35 cellular contexts compared by ENCODE assay signal in the genomic region with DNA sequence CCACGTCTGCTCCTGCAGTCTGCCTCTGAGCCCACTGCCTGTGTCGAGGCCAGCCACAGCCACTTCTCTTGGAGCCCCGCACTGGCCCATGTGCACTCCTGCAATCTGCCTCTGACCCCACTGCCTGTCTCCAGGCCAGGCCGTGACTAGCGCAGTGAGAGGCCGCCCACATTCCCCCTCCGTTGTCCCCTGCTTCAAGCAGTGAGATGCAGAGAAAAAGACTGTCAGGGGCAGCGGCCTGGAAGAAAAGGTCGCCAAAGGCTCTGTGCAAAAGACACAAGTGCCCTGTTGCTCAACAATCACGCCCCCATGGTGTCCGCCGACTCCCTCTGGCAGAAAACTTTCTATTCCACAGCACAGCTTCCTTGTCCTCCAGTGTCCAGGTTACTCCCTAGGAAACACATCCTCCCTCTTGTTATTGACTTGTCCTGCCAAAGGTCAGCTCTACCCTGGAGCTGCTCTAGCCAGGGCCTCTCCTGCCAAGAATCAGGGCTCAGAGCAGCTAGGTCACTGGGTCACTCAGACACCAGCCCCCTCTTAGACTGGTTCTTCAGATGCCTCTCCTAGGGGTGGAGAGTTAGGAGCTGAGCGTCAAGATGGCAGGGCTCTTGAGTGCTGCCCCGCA. TPM values are rescaled to one million over a fixed set of nuclear protein-coding genes. Genes with fewer than 3 reads are reported as not detected.
A peak's percentile ranks its signal among the peaks of the same experiment; 100 is the strongest.
DNase-seq lines count a peak whose midpoint lies in the region; ATAC-seq, FAIRE-seq and TF ChIP-seq lines count a peak whose summit lies in the region.
"Had no signal": no experiment of that assay in that cellular context is flagged by ENCODE, and none has a peak within 500 bp of the region (broad histone marks: within the 10 kb centered on the region; RNA-seq: fewer than 3 reads in every experiment).

No MANE protein-coding gene starts in this region.

- H3K79me2 ChIP-seq in SK-N-SH (ENCODE audit: insufficient read depth) (no peaks in the 10 kb centered on the region), HepG2 (ENCODE audit: insufficient read depth, low read length) (no peaks in the 10 kb centered on the region)

- peaks cover 9% of the 10 kb centered on the region for H3K4me1 Mint-ChIP-seq in type B pancreatic cell (ENCODE audit: unreplicated experiment)
- H3K4me1 Mint-ChIP-seq: activated CD4-positive, alpha-beta memory T cell treated with anti-CD3 and anti-CD28 coated beads, Interleukin-2, amount 10 ng/mL, durations not matched to agents 7 days and 5 days; immature natural killer cell had no signal

- H3K4me1 ChIP-seq in SK-N-SH (ENCODE audit: control insufficient read depth in 1 of 2, insufficient read depth in 2 of 2, low read depth in 1 of 2, low read length in 1 of 2): no peaks in the 10 kb centered on the region
- H3K4me1 ChIP-seq in HepG2 (ENCODE audit: insufficient read depth, low read length): no peaks in the 10 kb centered on the region
- H3K4me1 ChIP-seq: gastrocnemius medialis, left ventricle myocardium inferior, psoas muscle, SJCRH30, vagina had no signal

- H3K36me3 ChIP-seq in SK-N-SH (replicated peaks in 1 of 2; ENCODE audit: control insufficient read depth in 1 of 2, insufficient read depth in 2 of 2, low read length in 1 of 2) (peaks cover 0 to 15% of the 10 kb centered on the region in 2 experiments), HepG2 (replicated peaks in 1 of 2; ENCODE audit: control insufficient read depth in 1 of 2, insufficient read depth in 2 of 2, low read length in 2 of 2) (no peaks in the 10 kb centered on the region)
- H3K36me3 ChIP-seq: gastrocnemius medialis, left ventricle myocardium inferior, SJCRH30, vagina had no signal

- intact Hi-C loops in HepG2 (cut with micrococcal nuclease; ENCODE audit: unreplicated experiment): no loop called here

- H3K27ac Mint-ChIP-seq in type B pancreatic cell: peak overlapping the region; percentile 46
- H3K27ac Mint-ChIP-seq: activated CD4-positive, alpha-beta memory T cell treated with anti-CD3 and anti-CD28 coated beads, Interleukin-2, amount 10 ng/mL, durations not matched to agents 7 days and 5 days; activated naive CD8-positive, alpha-beta T cell treated with anti-CD3 and anti-CD28 coated beads for 36 hours; HFFc6; immature natural killer cell had no signal

- H3K27me3 ChIP-seq in SK-N-SH (ENCODE audit: insufficient read depth) (no peaks in the 10 kb centered on the region), HepG2 (ENCODE audit: control insufficient read depth in 1 of 2, insufficient read depth in 2 of 2, low read length in 2 of 2) (peaks cover 3 to 25% of the 10 kb centered on the region in 2 experiments; a peak in 3 of 5 replicates)
- H3K27me3 ChIP-seq: gastrocnemius medialis, vagina had no signal

- H3K36me3 Mint-ChIP-seq in type B pancreatic cell: peaks cover 3% of the 10 kb centered on the region
- H3K36me3 Mint-ChIP-seq: activated naive CD8-positive, alpha-beta T cell treated with anti-CD3 and anti-CD28 coated beads for 36 hours; immature natural killer cell had no signal

- H3K9ac ChIP-seq in SK-N-SH (no peak overlapping the region), HepG2 (ENCODE audit: insufficient read depth, low read depth, low read length) (no peak overlapping the region)

- no peak for TF ChIP-seq POLR2A in HepG2 (IDR thresholded peaks at IDR 0.05; ENCODE audit: insufficient read depth in 1 of 2, low read depth in 2 of 2, low read length in 2 of 2)

- H3K9me3 ChIP-seq in SK-N-SH (no peaks in the 10 kb centered on the region), HepG2 (ENCODE audit: low read length) (no peaks in the 10 kb centered on the region)
- H3K9me3 ChIP-seq: gastrocnemius medialis, left ventricle myocardium inferior, psoas muscle, SJCRH30, vagina had no signal

- no peaks in the 10 kb centered on the region for H3F3A ChIP-seq in SK-N-SH (replicated peaks; ENCODE audit: insufficient read depth)

- no peak overlapping the region for H3K4me3 Mint-ChIP-seq in type B pancreatic cell
- H3K4me3 Mint-ChIP-seq: activated CD4-positive, alpha-beta memory T cell treated with anti-CD3 and anti-CD28 coated beads, Interleukin-2, amount 10 ng/mL, durations not matched to agents 7 days and 5 days; activated naive CD8-positive, alpha-beta T cell treated with anti-CD3 and anti-CD28 coated beads for 36 hours; HFFc6; immature natural killer cell had no signal

- BruUV-seq in HepG2 (replicated peaks; lab: Mats Ljungman, UMichigan): no TSS peak

- H3K9me3 Mint-ChIP-seq in type B pancreatic cell: no peaks in the 10 kb centered on the region
- H3K9me3 Mint-ChIP-seq: activated CD4-positive, alpha-beta memory T cell treated with anti-CD3 and anti-CD28 coated beads, Interleukin-2, amount 10 ng/mL, durations not matched to agents 7 days and 5 days; activated naive CD8-positive, alpha-beta T cell treated with anti-CD3 and anti-CD28 coated beads for 36 hours; HFFc6; immature natural killer cell had no signal

- H4K20me1 ChIP-seq in SK-N-SH (ENCODE audit: insufficient read depth): no peaks in the 10 kb centered on the region
- H4K20me1 ChIP-seq in HepG2 (ENCODE audit: insufficient read depth, low read length): no peaks in the 10 kb centered on the region

- H3K27me3 Mint-ChIP-seq in type B pancreatic cell: peaks cover 34% of the 10 kb centered on the region
- H3K27me3 Mint-ChIP-seq: activated naive CD8-positive, alpha-beta T cell treated with anti-CD3 and anti-CD28 coated beads for 36 hours had no signal

- H3K4me3 ChIP-seq in SK-N-SH (ENCODE audit: low read depth in 2 of 2, low read length in 1 of 2) (no peak overlapping the region), HepG2 (replicated peaks in 1 of 3; ENCODE audit: insufficient read depth in 1 of 3, low read depth in 2 of 3, low read length in 3 of 3) (no peak overlapping the region)
- H3K4me3 ChIP-seq: gastrocnemius medialis, GM12878, left ventricle myocardium inferior, psoas muscle, SJCRH30, vagina had no signal

- ATAC-seq in SK-N-SH treated with all-trans-retinoic acid at 6 μM for 48 hours (peak; percentile 12; the same call in 2 of the 3 replicates), HepG2 (peak; percentile 62), HG02763 (IDR thresholded peaks at IDR 0.05; ENCODE audit: unreplicated experiment) (no peak), HG03159 (IDR thresholded peaks at IDR 0.05; ENCODE audit: unreplicated experiment) (no peak)
- ATAC-seq: gastrocnemius medialis; GM12878; psoas muscle; stimulated activated naive CD8-positive, alpha-beta T cell treated with anti-CD3 and anti-CD28 coated beads, Interleukin-15, Interleukin-2, amounts not matched to agents 100 U/mL and 50 U/mL, for 24 hours had no signal

- TF ChIP-seq EP300 in SK-N-SH (IDR thresholded peaks at IDR 0.05; ENCODE audit: borderline replicate concordance in 1 of 2, low read depth in 1 of 2, low read length in 1 of 2) (no peak), HepG2 (IDR thresholded peaks at IDR 0.05; ENCODE audit: low read depth in 2 of 2, low read length in 2 of 2) (no peak), HepG2 (CRISPR knock-in tag; IDR thresholded peaks at IDR 0.05; ENCODE audit: borderline replicate concordance) (no peak)

- FAIRE-seq in HepG2 (lab: Jason Lieb, UNC): no peak
- FAIRE-seq: D721Med, GM12878, TTC549 had no signal

- H3K9me2 ChIP-seq in SK-N-SH: no peaks in the 10 kb centered on the region

- no peak overlapping the region for H2AFZ ChIP-seq in SK-N-SH (ENCODE audit: low read depth)
- H2AFZ ChIP-seq in HepG2 (ENCODE audit: low read length): no peak overlapping the region

- WGBS in SK-N-SH (ENCODE audit: low lambda C conversion rate): 81% methylated on average over 14 of the region's 14 CpGs
- WGBS in HepG2 (ENCODE audit: low lambda C conversion rate): 36% methylated on average over 11 of the region's 14 CpGs

- H3K4me2 ChIP-seq in SK-N-SH: no peak overlapping the region
- H3K4me2 ChIP-seq in HepG2 (ENCODE audit: low read depth, low read length): no peak overlapping the region

- POLR2A ChIA-PET in SK-N-SH (lab: Yijun Ruan, JAX) (no interaction called here), HepG2 (lab: Yijun Ruan, JAX) (no interaction called here)

- no peak for DNase-seq in SK-N-SH
- DNase-seq in HepG2 (ENCODE audit: low spot score): no peak
- DNase-seq in type B pancreatic cell (ENCODE audit: extremely low spot score, unreplicated experiment): no peak
- DNase-seq: activated CD4-positive, alpha-beta memory T cell treated with anti-CD3 and anti-CD28 coated beads, Interleukin-2, amount 10 ng/mL, durations not matched to agents 7 days and 5 days; activated CD4-positive, CD25-positive, alpha-beta regulatory T cell treated with anti-CD3 and anti-CD28 coated beads, Interleukin-2, amount 50 U/mL, for 72 hours; activated CD8-positive, alpha-beta memory T cell treated with anti-CD3 and anti-CD28 coated beads, Interleukin-2, amount 50 U/mL, for 48 hours; activated naive CD8-positive, alpha-beta T cell treated with anti-CD3 and anti-CD28 coated beads for 36 hours; aorta; dermis blood vessel endothelial cell; gastrocnemius medialis; HFFc6; hippocampal formation; immature natural killer cell; Karpas-422; left ventricle myocardium inferior; NCI-H1436 treated with DMSO at 0.1 percent for 48 hours; NCI-H446 treated with DMSO at 0.1 percent for 48 hours; NCI-H82; occipital lobe; psoas muscle; SJCRH30; stimulated activated naive CD8-positive, alpha-beta T cell treated with anti-CD3 and anti-CD28 coated beads, Interleukin-15, Interleukin-2, amounts not matched to agents 100 U/mL and 50 U/mL, for 24 hours; T-helper 1 cell had no signal

- CTCF ChIA-PET in SK-N-SH (lab: Yijun Ruan, JAX): no interaction called here
- CTCF ChIA-PET in HepG2 (lab: Yijun Ruan, JAX; ENCODE audit: low intra/inter-chr PET ratio, low total read pairs): no interaction called here

- H3K27ac ChIP-seq in SK-N-SH (ENCODE audit: low read depth in 2 of 2, low read length in 1 of 2): no peak overlapping the region
- H3K27ac ChIP-seq in HepG2 (ENCODE audit: extremely low read length, insufficient read depth, low read length): no peak overlapping the region
- H3K27ac ChIP-seq: 22Rv1, C4-2B, gastrocnemius medialis, left ventricle myocardium inferior, psoas muscle, SJCRH30, vagina had no signal

- TF ChIP-seq CTCF in SK-N-SH (IDR thresholded peaks at IDR 0.05) (no peak), HepG2 (CRISPR knock-in tag; IDR thresholded peaks at IDR 0.05) (no peak), type B pancreatic cell (conservative IDR thresholded peaks at IDR 0.05) (no peak)

- TF ChIP-seq RAD21 in SK-N-SH (IDR thresholded peaks at IDR 0.05; ENCODE audit: low read length) (no peak), HepG2 (CRISPR knock-in tag; IDR thresholded peaks at IDR 0.05) (no peak)

- in situ Hi-C loops in HepG2 (cut with HindIII; ENCODE audit: extremely low pct_ligation_motif_present, low pct_unique_long_range_greater_than_20kb): no loop called here

RNA-seq across cellular contexts. Expression of a gene that starts 9.9 kb away (rescaled TPM):
- polyA plus RNA-seq in SK-N-SH (2012; rRNA removed) (43.6 and 50.1 TPM in 2 replicates), HepG2 (2011; rRNA removed) (not detected in 2 replicates)
- polyA plus RNA-seq in SK-N-SH (2012; cell fraction: cytosol; rRNA removed): 22.3 and 35.7 TPM in 2 replicates
- polyA plus RNA-seq in SK-N-SH (2012; cell fraction: nucleus; rRNA removed): 47.8 and 56.9 TPM in 2 replicates
- total RNA-seq in HepG2 (2016; rRNA removed; fragmentation: Illumina TruSeq; extraction: Trizol) (0.07 TPM in 1 of 2 replicates, not detected in the other), type B pancreatic cell (ENCODE audit: low replicate concordance) (2.1 and 6.5 TPM in 2 replicates)
- total RNA-seq in HepG2 (2016; cell fraction: cytosol; rRNA removed; fragmentation: Illumina TruSeq; extraction: Trizol; ENCODE audit: low read depth): not detected in 2 replicates
- total RNA-seq in HepG2 (2016; cell fraction: insoluble cytoplasmic fraction; rRNA removed; fragmentation: Illumina TruSeq; extraction: Trizol): 0.15 TPM in 1 of 2 replicates, not detected in the other
- not detected in 2 replicates for total RNA-seq in HepG2 (2016; cell fraction: membrane; rRNA removed; fragmentation: Illumina TruSeq; extraction: Trizol)
- total RNA-seq in HepG2 (2016; cell fraction: nucleus; rRNA removed; fragmentation: Illumina TruSeq; extraction: Trizol): not detected in 2 replicates
- polyA plus RNA-seq in HepG2 (2011; cell fraction: cytosol; rRNA removed): not detected in 2 replicates
- polyA plus RNA-seq in HepG2 (2011; cell fraction: nucleus; rRNA removed): not detected in 2 replicates
- polyA plus RNA-seq in HepG2 (2012): not detected in 2 replicates
- polyA plus RNA-seq in HepG2 (2016; cell fraction: cytosol; fragmentation: Illumina TruSeq; extraction: Trizol; ENCODE audit: low read depth): not detected in 2 replicates
- polyA plus RNA-seq in HepG2 (2016; cell fraction: insoluble cytoplasmic fraction; fragmentation: Illumina TruSeq; extraction: Trizol; ENCODE audit: low read depth): not detected in 2 replicates
- polyA plus RNA-seq in HepG2 (2016; cell fraction: membrane; fragmentation: Illumina TruSeq; extraction: Trizol; ENCODE audit: low read depth): not detected in 2 replicates
- not detected in 2 replicates for polyA plus RNA-seq in HepG2 (2016; cell fraction: nucleus; fragmentation: Illumina TruSeq; extraction: Trizol; ENCODE audit: insufficient read depth, low read depth)
- 0.54 TPM in 1 of 2 replicates, not detected in the other for polyA minus RNA-seq in HepG2 (2011; rRNA and poly(A)+ RNA removed; ENCODE audit: low replicate concordance)
- polyA minus RNA-seq in HepG2 (2011; cell fraction: cytosol; rRNA and poly(A)+ RNA removed): not detected in 2 replicates
- not detected in 2 replicates for polyA minus RNA-seq in HepG2 (2011; cell fraction: nucleus; rRNA and poly(A)+ RNA removed)
- total RNA-seq: RPMI7951 had no signal

RNA-seq across cellular contexts. Expression of a gene that starts 28.5 kb away (rescaled TPM):
- polyA plus RNA-seq in SK-N-SH (2012; rRNA removed) (124 and 271 TPM in 2 replicates), HepG2 (2011; rRNA removed) (9.9 and 10.5 TPM in 2 replicates)
- 159 and 266 TPM in 2 replicates for polyA plus RNA-seq in SK-N-SH (2012; cell fraction: cytosol; rRNA removed)
- 593 and 733 TPM in 2 replicates for polyA plus RNA-seq in SK-N-SH (2012; cell fraction: nucleus; rRNA removed)
- total RNA-seq in HepG2 (2016; rRNA removed; fragmentation: Illumina TruSeq; extraction: Trizol) (13.1 and 13.7 TPM in 2 replicates), type B pancreatic cell (ENCODE audit: low replicate concordance) (73.2 and 107 TPM in 2 replicates)
- 4.5 and 5.0 TPM in 2 replicates for total RNA-seq in HepG2 (2016; cell fraction: cytosol; rRNA removed; fragmentation: Illumina TruSeq; extraction: Trizol; ENCODE audit: low read depth)
- total RNA-seq in HepG2 (2016; cell fraction: insoluble cytoplasmic fraction; rRNA removed; fragmentation: Illumina TruSeq; extraction: Trizol): 13.1 and 14.8 TPM in 2 replicates
- total RNA-seq in HepG2 (2016; cell fraction: membrane; rRNA removed; fragmentation: Illumina TruSeq; extraction: Trizol): 14.4 and 16.8 TPM in 2 replicates
- total RNA-seq in HepG2 (2016; cell fraction: nucleus; rRNA removed; fragmentation: Illumina TruSeq; extraction: Trizol): 17.7 and 17.8 TPM in 2 replicates
- polyA plus RNA-seq in HepG2 (2011; cell fraction: cytosol; rRNA removed): 5.3 and 6.8 TPM in 2 replicates
- 39.4 and 48.1 TPM in 2 replicates for polyA plus RNA-seq in HepG2 (2011; cell fraction: nucleus; rRNA removed)
- 28.9 and 45.1 TPM in 2 replicates for polyA plus RNA-seq in HepG2 (2012)
- 21.1 and 21.6 TPM in 2 replicates for polyA plus RNA-seq in HepG2 (2016; cell fraction: cytosol; fragmentation: Illumina TruSeq; extraction: Trizol; ENCODE audit: low read depth)
- 42.5 and 68.7 TPM in 2 replicates for polyA plus RNA-seq in HepG2 (2016; cell fraction: insoluble cytoplasmic fraction; fragmentation: Illumina TruSeq; extraction: Trizol; ENCODE audit: low read depth)
- 38.4 and 41.1 TPM in 2 replicates for polyA plus RNA-seq in HepG2 (2016; cell fraction: membrane; fragmentation: Illumina TruSeq; extraction: Trizol; ENCODE audit: low read depth)
- 65.4 and 70.0 TPM in 2 replicates for polyA plus RNA-seq in HepG2 (2016; cell fraction: nucleus; fragmentation: Illumina TruSeq; extraction: Trizol; ENCODE audit: insufficient read depth, low read depth)
- 21.6 and 35.6 TPM in 2 replicates for polyA minus RNA-seq in HepG2 (2011; rRNA and poly(A)+ RNA removed; ENCODE audit: low replicate concordance)
- 17.9 and 21.7 TPM in 2 replicates for polyA minus RNA-seq in HepG2 (2011; cell fraction: cytosol; rRNA and poly(A)+ RNA removed)
- 22.5 and 32.2 TPM in 2 replicates for polyA minus RNA-seq in HepG2 (2011; cell fraction: nucleus; rRNA and poly(A)+ RNA removed)

RNA-seq across cellular contexts. Expression of a gene that starts 36.7 kb away (rescaled TPM):
- polyA plus RNA-seq in SK-N-SH (2012; rRNA removed): 0.10 and 0.12 TPM in 2 replicates
- polyA plus RNA-seq in SK-N-SH (2012; cell fraction: cytosol; rRNA removed): 0.06 and 0.12 TPM in 2 replicates
- 0.07 and 0.08 TPM in 2 replicates for polyA plus RNA-seq in SK-N-SH (2012; cell fraction: nucleus; rRNA removed)
- not detected in 2 replicates for total RNA-seq in HepG2 (2016; rRNA removed; fragmentation: Illumina TruSeq; extraction: Trizol)
- total RNA-seq in HepG2 (2016; cell fraction: cytosol; rRNA removed; fragmentation: Illumina TruSeq; extraction: Trizol; ENCODE audit: low read depth): not detected in 2 replicates
- not detected in 2 replicates for total RNA-seq in HepG2 (2016; cell fraction: insoluble cytoplasmic fraction; rRNA removed; fragmentation: Illumina TruSeq; extraction: Trizol)
- not detected in 2 replicates for total RNA-seq in HepG2 (2016; cell fraction: membrane; rRNA removed; fragmentation: Illumina TruSeq; extraction: Trizol)
- total RNA-seq in HepG2 (2016; cell fraction: nucleus; rRNA removed; fragmentation: Illumina TruSeq; extraction: Trizol): not detected in 2 replicates
- 0.01 TPM in 1 of 2 replicates, not detected in the other for polyA plus RNA-seq in HepG2 (2011; rRNA removed)
- polyA plus RNA-seq in HepG2 (2011; cell fraction: cytosol; rRNA removed): not detected in 2 replicates
- polyA plus RNA-seq in HepG2 (2011; cell fraction: nucleus; rRNA removed): not detected in 2 replicates
- not detected in 2 replicates for polyA plus RNA-seq in HepG2 (2012)
- not detected in 2 replicates for polyA plus RNA-seq in HepG2 (2016; cell fraction: cytosol; fragmentation: Illumina TruSeq; extraction: Trizol; ENCODE audit: low read depth)
- polyA plus RNA-seq in HepG2 (2016; cell fraction: insoluble cytoplasmic fraction; fragmentation: Illumina TruSeq; extraction: Trizol; ENCODE audit: low read depth): not detected in 2 replicates
- not detected in 2 replicates for polyA plus RNA-seq in HepG2 (2016; cell fraction: membrane; fragmentation: Illumina TruSeq; extraction: Trizol; ENCODE audit: low read depth)
- polyA plus RNA-seq in HepG2 (2016; cell fraction: nucleus; fragmentation: Illumina TruSeq; extraction: Trizol; ENCODE audit: insufficient read depth, low read depth): not detected in 2 replicates
- polyA minus RNA-seq in HepG2 (2011; rRNA and poly(A)+ RNA removed; ENCODE audit: low replicate concordance): 0.07 TPM in 1 of 2 replicates, not detected in the other
- polyA minus RNA-seq in HepG2 (2011; cell fraction: cytosol; rRNA and poly(A)+ RNA removed): not detected in 2 replicates
- not detected in 2 replicates for polyA minus RNA-seq in HepG2 (2011; cell fraction: nucleus; rRNA and poly(A)+ RNA removed)
- total RNA-seq in type B pancreatic cell (ENCODE audit: low replicate concordance): 0.12 and 0.22 TPM in 2 replicates
- total RNA-seq: aorta, cardiac septum, dermis blood vessel endothelial cell, GM12878, HFFc6, left ventricle myocardium inferior, RPMI7951, SJCRH30, vagina had no signal
- polyA plus RNA-seq: aorta had no signal

RNA-seq across cellular contexts. Expression of a gene that starts 56.0 kb away (rescaled TPM):
- polyA plus RNA-seq in SK-N-SH (2012; rRNA removed) (0.26 and 0.49 TPM in 2 replicates), HepG2 (2011; rRNA removed) (4.6 and 8.1 TPM in 2 replicates)
- 0.19 and 0.28 TPM in 2 replicates for polyA plus RNA-seq in SK-N-SH (2012; cell fraction: cytosol; rRNA removed)
- polyA plus RNA-seq in SK-N-SH (2012; cell fraction: nucleus; rRNA removed): 0.64 and 1.0 TPM in 2 replicates
- total RNA-seq in HepG2 (2016; rRNA removed; fragmentation: Illumina TruSeq; extraction: Trizol) (7.7 and 17.1 TPM in 2 replicates), type B pancreatic cell (ENCODE audit: low replicate concordance) (18.0 and 40.1 TPM in 2 replicates)
- total RNA-seq in HepG2 (2016; cell fraction: cytosol; rRNA removed; fragmentation: Illumina TruSeq; extraction: Trizol; ENCODE audit: low read depth): 2.7 and 3.2 TPM in 2 replicates
- 7.0 and 14.9 TPM in 2 replicates for total RNA-seq in HepG2 (2016; cell fraction: insoluble cytoplasmic fraction; rRNA removed; fragmentation: Illumina TruSeq; extraction: Trizol)
- 5.7 and 6.3 TPM in 2 replicates for total RNA-seq in HepG2 (2016; cell fraction: membrane; rRNA removed; fragmentation: Illumina TruSeq; extraction: Trizol)
- 14.0 and 17.5 TPM in 2 replicates for total RNA-seq in HepG2 (2016; cell fraction: nucleus; rRNA removed; fragmentation: Illumina TruSeq; extraction: Trizol)
- 4.3 and 5.5 TPM in 2 replicates for polyA plus RNA-seq in HepG2 (2011; cell fraction: cytosol; rRNA removed)
- 9.8 and 14.1 TPM in 2 replicates for polyA plus RNA-seq in HepG2 (2011; cell fraction: nucleus; rRNA removed)
- polyA plus RNA-seq in HepG2 (2012): 4.8 and 5.8 TPM in 2 replicates
- polyA plus RNA-seq in HepG2 (2016; cell fraction: cytosol; fragmentation: Illumina TruSeq; extraction: Trizol; ENCODE audit: low read depth): 1.9 and 2.5 TPM in 2 replicates
- 4.8 and 8.3 TPM in 2 replicates for polyA plus RNA-seq in HepG2 (2016; cell fraction: insoluble cytoplasmic fraction; fragmentation: Illumina TruSeq; extraction: Trizol; ENCODE audit: low read depth)
- 2.9 and 3.6 TPM in 2 replicates for polyA plus RNA-seq in HepG2 (2016; cell fraction: membrane; fragmentation: Illumina TruSeq; extraction: Trizol; ENCODE audit: low read depth)
- polyA plus RNA-seq in HepG2 (2016; cell fraction: nucleus; fragmentation: Illumina TruSeq; extraction: Trizol; ENCODE audit: insufficient read depth, low read depth): 17.9 and 25.7 TPM in 2 replicates
- polyA minus RNA-seq in HepG2 (2011; rRNA and poly(A)+ RNA removed; ENCODE audit: low replicate concordance): 0.07 and 13.9 TPM in 2 replicates
- polyA minus RNA-seq in HepG2 (2011; cell fraction: cytosol; rRNA and poly(A)+ RNA removed): 4.2 and 4.4 TPM in 2 replicates
- polyA minus RNA-seq in HepG2 (2011; cell fraction: nucleus; rRNA and poly(A)+ RNA removed): 8.0 and 8.8 TPM in 2 replicates
- total RNA-seq: cardiac septum, Daoy, dermis blood vessel endothelial cell, gastrocnemius medialis, HFFc6, left ventricle myocardium inferior, occipital lobe, RPMI7951 had no signal

Comparison
In these comparisons a context has a peak if more than half of its experiments do, and no peak if none do; other contexts are left out.
1. ATAC-seq: peak in SK-N-SH treated with all-trans-retinoic acid at 6 μM for 48 hours (single experiment) and HepG2 (single experiment); none in HG02763 (single experiment) and HG03159 (single experiment).